33 cellular contexts compared by ENCODE assay signal in the genomic region with DNA sequence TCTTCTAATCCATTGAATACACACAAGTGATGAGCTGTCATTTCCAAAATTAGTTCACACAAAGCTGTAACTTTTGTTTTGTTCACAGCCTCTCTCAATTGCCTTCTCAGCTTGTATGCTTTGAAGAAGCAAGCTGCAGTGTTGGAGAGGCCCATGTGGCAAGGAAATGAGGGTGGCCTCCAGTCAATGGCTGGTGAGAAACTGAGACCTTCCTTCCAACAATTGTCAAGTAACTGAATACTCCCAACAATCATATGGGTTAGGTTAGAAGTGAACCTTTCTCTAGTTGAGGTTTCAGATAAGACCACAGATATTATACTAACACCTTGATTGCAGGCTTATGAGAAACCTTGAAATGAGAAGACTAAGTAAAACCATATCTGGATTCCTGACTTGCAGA.
"Had no signal": no experiment of that assay in that cellular context is flagged by ENCODE, and none has a peak within 500 bp of the region (broad histone marks: within the 10 kb centered on the region; RNA-seq: fewer than 3 reads in every experiment).

No MANE protein-coding gene starts in this region.

- H3K27ac Mint-ChIP-seq: activated B cell treated with CpG ODN at 0.5 μM for 24 hours; activated CD8-positive, alpha-beta T cell treated with anti-CD3 and anti-CD28 coated beads for 36 hours; activated naive CD8-positive, alpha-beta T cell; activated T-helper 17 cell treated with anti-CD3 and anti-CD28 coated beads, Interleukin-2, amount 50 U/mL, for 72 hours; dendritic cell treated with granulocyte-macrophage colony-stimulating factor and Interleukin-4, amounts not matched to agents 40 ng/mL and 50 ng/mL, for 4 days; effector memory CD8-positive, alpha-beta T cell; T-helper 17 cell; T-helper 2 cell treated with Interferon-gamma antibody and Interleukin-4, amounts not matched to agents 5 μg/mL and 100 μg/mL, for 36 hours had no signal

- DNase-seq: activated B cell treated with CpG ODN at 0.5 μM for 24 hours; activated CD4-positive, alpha-beta T cell treated with anti-CD3 and anti-CD28 coated beads for 48 hours; activated CD4-positive, alpha-beta T cell treated with anti-CD3 and anti-CD28 coated beads, Interleukin-2, amount 50 U/mL, for 1 hour; activated CD4-positive, alpha-beta T cell treated with anti-CD3 and anti-CD28 coated beads, Interleukin-2, amount 50 U/mL, for 48 hours; activated CD8-positive, alpha-beta memory T cell treated with anti-CD3 and anti-CD28 coated beads for 24 hours; activated CD8-positive, alpha-beta T cell treated with anti-CD3 and anti-CD28 coated beads for 36 hours; activated effector memory CD4-positive, alpha-beta T cell treated with Interleukin-2 at 50 U/mL for 16 hours; activated gamma-delta T cell treated with Interleukin-2 at 50 U/mL for 16 hours; activated naive CD4-positive, alpha-beta T cell treated with anti-CD3 and anti-CD28 coated beads, Interleukin-2, amount 50 U/mL, for 16 hours; activated naive CD4-positive, alpha-beta T cell treated with Interleukin-2 at 50 U/mL for 16 hours; activated T-cell treated with anti-CD3 and anti-CD28 coated beads, Interleukin-2, amount 50 U/mL, for 4 hours; amniotic stem cell; anterior cingulate cortex; brain microvascular endothelial cell; effector CD4-positive, alpha-beta T cell; effector memory CD8-positive, alpha-beta T cell; erythroblast; foreskin keratinocyte; gastrocnemius medialis; glutamatergic neuron; heart left ventricle; T-helper 17 cell; T1000; WERI-Rb-1 had no signal

- H3K4me3 Mint-ChIP-seq: activated B cell treated with CpG ODN at 0.5 μM for 24 hours; activated CD8-positive, alpha-beta T cell treated with anti-CD3 and anti-CD28 coated beads for 36 hours; activated naive CD8-positive, alpha-beta T cell; activated T-cell treated with anti-CD3 and anti-CD28 coated beads, Interleukin-2, amount 50 U/mL, for 4 hours; activated T-helper 17 cell treated with anti-CD3 and anti-CD28 coated beads, Interleukin-2, amount 50 U/mL, for 72 hours; central memory CD8-positive, alpha-beta T cell; dendritic cell treated with granulocyte-macrophage colony-stimulating factor and Interleukin-4, amounts not matched to agents 40 ng/mL and 50 ng/mL, for 4 days; effector memory CD8-positive, alpha-beta T cell; T-helper 17 cell; T-helper 2 cell treated with Interferon-gamma antibody and Interleukin-4, amounts not matched to agents 5 μg/mL and 100 μg/mL, for 36 hours had no signal

- H3K27me3 Mint-ChIP-seq: activated CD8-positive, alpha-beta T cell treated with anti-CD3 and anti-CD28 coated beads for 36 hours; central memory CD8-positive, alpha-beta T cell; dendritic cell treated with granulocyte-macrophage colony-stimulating factor and Interleukin-4, amounts not matched to agents 40 ng/mL and 50 ng/mL, for 4 days; effector memory CD8-positive, alpha-beta T cell had no signal

- FAIRE-seq: bronchial epithelial cell had no signal

- ATAC-seq: activated CD4-positive, CD25-positive, alpha-beta regulatory T cell treated with anti-CD3 and anti-CD28 coated beads, Interleukin-2, amount 50 U/mL, for 24 hours; activated CD8-positive, alpha-beta T cell treated with anti-CD3 and anti-CD28 coated beads for 36 hours; activated T-cell treated with anti-CD3 and anti-CD28 coated beads, Interleukin-2, amount 50 U/mL, for 4 hours; activated T-helper 17 cell treated with anti-CD3 and anti-CD28 coated beads, Interleukin-2, amount 50 U/mL, for 72 hours; effector memory CD8-positive, alpha-beta T cell; foreskin keratinocyte; gastrocnemius medialis; heart left ventricle; T-helper 17 cell had no signal

- H3K4me3 ChIP-seq: coronary artery, esophagus muscularis mucosa, gastrocnemius medialis, heart left ventricle had no signal

- H3K36me3 Mint-ChIP-seq: activated naive CD8-positive, alpha-beta T cell had no signal

- H3K4me1 Mint-ChIP-seq: activated B cell treated with CpG ODN at 0.5 μM for 24 hours; activated T-helper 17 cell treated with anti-CD3 and anti-CD28 coated beads, Interleukin-2, amount 50 U/mL, for 72 hours; central memory CD8-positive, alpha-beta T cell; T-helper 17 cell had no signal

- H3K9me3 Mint-ChIP-seq: activated B cell treated with CpG ODN at 0.5 μM for 24 hours; activated CD8-positive, alpha-beta T cell treated with anti-CD3 and anti-CD28 coated beads for 36 hours; activated T-cell treated with anti-CD3 and anti-CD28 coated beads, Interleukin-2, amount 50 U/mL, for 4 hours; activated T-helper 17 cell treated with anti-CD3 and anti-CD28 coated beads, Interleukin-2, amount 50 U/mL, for 72 hours; dendritic cell treated with granulocyte-macrophage colony-stimulating factor and Interleukin-4, amounts not matched to agents 40 ng/mL and 50 ng/mL, for 4 days; T-helper 2 cell treated with Interferon-gamma antibody and Interleukin-4, amounts not matched to agents 5 μg/mL and 100 μg/mL, for 36 hours had no signal
